In genomic region chr6:148177589-148178233, GRCh38 we compare ENCODE assay signal across 8 cellular contexts.
DNase-seq lines count a peak whose midpoint lies in the region; ATAC-seq, FAIRE-seq and TF ChIP-seq lines count a peak whose summit lies in the region.

No MANE protein-coding gene starts in this region.

- peaks cover 15% of the 10 kb centered on the region for H3K9me3 Mint-ChIP-seq in endodermal cell

- DNase-seq in DMS53 treated with DMSO at 0.1 percent for 48 hours (lab: John Stamatoyannopoulos, UW; ENCODE audit: unreplicated experiment) (peak; percentile 66), HuH-7 (ENCODE audit: low spot score) (peak; percentile 28), T1000 (lab: John Stamatoyannopoulos, UW) (peak; percentile 32), endodermal cell (peak; percentile 90), medulla oblongata (ENCODE audit: extremely low spot score) (peak; percentile 69), urothelium cell line (ENCODE audit: low spot score) (peak; percentile 39)

- H3K4me3 Mint-ChIP-seq in endodermal cell, result no peak overlapping the region

- peaks cover 5% of the 10 kb centered on the region for H3K9me3 ChIP-seq in endodermal cell (ENCODE audit: control insufficient read depth, low read length)

- H3K27ac Mint-ChIP-seq in endodermal cell, result no peak overlapping the region

- FAIRE-seq in urothelium cell line (lab: Jason Lieb, UNC), result no peak

- WGBS in endodermal cell (ENCODE audit: insufficient coverage in 1 of 2, insufficient read length in 1 of 2), 2 experiments, result 71 to 72% methylated on average over 4 to 8 of the region's 10 CpGs

- peaks cover 4% of the 10 kb centered on the region for H3K4me1 ChIP-seq in endodermal cell (ENCODE audit: control insufficient read depth, insufficient read depth, low read length)

- H3K4me3 ChIP-seq in endodermal cell (ENCODE audit: low read length), result no peak overlapping the region

- no peaks in the 10 kb centered on the region for H3K27me3 ChIP-seq in endodermal cell (ENCODE audit: control insufficient read depth, insufficient read depth, low read length, poor library complexity, severe bottlenecking)

- peaks cover 6% of the 10 kb centered on the region for H3K27me3 Mint-ChIP-seq in endodermal cell (ENCODE audit: insufficient read depth)

- ATAC-seq in HG03139 (IDR thresholded peaks at IDR 0.05; ENCODE audit: unreplicated experiment), result no peak
- no peak for ATAC-seq in GM21390 (IDR thresholded peaks at IDR 0.05; ENCODE audit: unreplicated experiment)

- no peaks in the 10 kb centered on the region for H3K36me3 ChIP-seq in endodermal cell (ENCODE audit: control insufficient read depth, insufficient read depth, low read length)

- TF ChIP-seq CTCF in endodermal cell (conservative IDR thresholded peaks at IDR 0.05), result peak; percentile 88

- peaks cover 9% of the 10 kb centered on the region for H3K4me1 Mint-ChIP-seq in endodermal cell

- H3K36me3 Mint-ChIP-seq in endodermal cell (ENCODE audit: low read depth), result peaks cover 2% of the 10 kb centered on the region

- no peak overlapping the region for H3K9ac ChIP-seq in endodermal cell (ENCODE audit: extremely low read depth, low read length, poor library complexity, severe bottlenecking)

- H3K27ac ChIP-seq in endodermal cell (ENCODE audit: low read depth, low read length), result no peak overlapping the region

Comparison
In these comparisons a context has a peak if more than half of its experiments do, and no peak if none do; other contexts are left out.
1. DNase-seq: peak in every context shown above with its lines; median percentile 90 in endodermal cell; 69 in medulla oblongata; 66 in DMS53 treated with DMSO at 0.1 percent for 48 hours; 39 in urothelium cell line; 32 in T1000; 28 in HuH-7.